8 cellular contexts compared by ENCODE assay signal in the genomic region with DNA sequence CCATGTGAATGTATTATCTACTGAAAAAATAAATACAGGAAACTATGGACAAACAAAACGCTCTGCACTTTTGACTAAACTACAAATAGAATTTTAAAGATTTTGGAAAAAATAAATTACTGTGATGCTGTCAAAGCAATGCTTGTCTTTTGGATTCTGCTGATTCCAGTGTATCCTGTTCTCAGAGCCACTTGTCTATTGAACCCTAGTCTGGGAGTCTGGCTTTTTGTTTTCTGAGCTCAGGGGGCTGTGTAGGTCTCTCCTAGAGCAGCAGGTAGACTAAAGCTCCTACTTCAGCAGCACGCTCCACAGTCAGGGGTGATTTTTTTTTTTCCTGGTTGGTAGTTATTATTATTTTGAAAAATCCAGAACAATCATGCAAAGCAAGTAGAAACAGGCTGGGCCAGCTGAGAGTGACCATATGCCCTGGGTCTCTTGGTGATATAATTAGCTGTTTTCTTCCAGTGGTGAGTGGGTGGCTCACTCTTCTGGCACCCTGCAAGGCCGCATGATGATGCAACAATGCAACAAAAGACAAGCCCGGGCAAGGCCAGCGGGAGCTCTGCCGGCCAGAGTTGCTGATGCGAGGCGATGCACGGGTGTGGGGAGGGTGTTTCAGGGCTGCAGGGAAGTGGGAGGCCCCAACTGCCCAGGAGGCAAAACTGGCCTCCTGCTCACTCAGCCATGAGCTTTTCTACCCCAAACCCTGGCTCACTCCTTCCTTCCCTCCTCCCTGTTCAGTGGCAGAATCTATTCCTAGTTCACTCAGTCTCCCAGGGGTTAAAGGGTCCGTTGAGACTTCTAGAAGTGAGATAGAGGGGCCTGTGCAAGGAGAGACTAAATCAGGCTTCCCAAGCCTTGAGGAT. TPM values are rescaled to one million over a fixed set of nuclear protein-coding genes. Genes with fewer than 3 reads are reported as not detected.
DNase-seq lines count a peak whose midpoint lies in the region; ATAC-seq, FAIRE-seq and TF ChIP-seq lines count a peak whose summit lies in the region.

No MANE protein-coding gene starts in this region.

- H3K9me2 ChIP-seq in PC-9 (ENCODE audit: insufficient read depth), result no peaks in the 10 kb centered on the region

- H2AFZ ChIP-seq in PC-9, result no peak overlapping the region

- 59 to 72% (median 70%) methylated on average over 10 of the region's 10 CpGs for WGBS in small intestine, 3 donors

- no peaks in the 10 kb centered on the region for H4K20me1 ChIP-seq in PC-9 (ENCODE audit: insufficient read depth)

- DNase-seq in EL (peak; percentile 95), HuH-7.5 (ENCODE audit: low spot score) (peak; percentile 46), PC-9 (peak; percentile 75 to 87), epithelial cell of prostate (ENCODE audit: low read depth, low spot score) (peak; percentile 90), mucosa of descending colon (peak in 2 of 3 donors; percentile 60 to 82), small intestine (no peak)
- DNase-seq in stimulated activated CD8-positive, alpha-beta memory T cell treated with anti-CD3 and anti-CD28 coated beads, Interleukin-4, amount 100 ng/mL, for 48 hours, result no peak

- no peak overlapping the region for H3K4me3 ChIP-seq in PC-9
- H3K4me3 ChIP-seq in mucosa of descending colon, result no peak overlapping the region
- H3K4me3 ChIP-seq in small intestine (ENCODE audit: low read depth in 1 of 2, low read length in 2 of 2), result no peak overlapping the region

- H3F3A ChIP-seq in PC-9 (ENCODE audit: insufficient read depth, low read depth), result peaks cover 24% of the 10 kb centered on the region; the same call in 1 of the 2 replicates

- TF ChIP-seq CTCF in PC-9 (conservative IDR thresholded peaks at IDR 0.05) (no peak), mucosa of descending colon (IDR thresholded peaks at IDR 0.05) (no peak)

- H3K27me3 ChIP-seq in PC-9 (ENCODE audit: insufficient read depth, low read depth), result no peaks in the 10 kb centered on the region
- no peaks in the 10 kb centered on the region for H3K27me3 ChIP-seq in small intestine (ENCODE audit: control insufficient read depth in 2 of 2, insufficient read depth in 2 of 2, low read length in 2 of 2)

- H3K4me2 ChIP-seq in PC-9, result peak overlapping the region; percentile 54

- no peak for FAIRE-seq in small intestine (lab: Jason Lieb, UNC)

- H3K4me1 ChIP-seq in PC-9 (replicated peaks; ENCODE audit: insufficient read depth), result peaks cover 33% of the 10 kb centered on the region
- peaks cover 9% of the 10 kb centered on the region for H3K4me1 ChIP-seq in mucosa of descending colon (ENCODE audit: low read depth)
- peaks cover 0 to 1% of the 10 kb centered on the region in 2 donors for H3K4me1 ChIP-seq in small intestine (ENCODE audit: control insufficient read depth in 2 of 2, insufficient read depth in 1 of 2, low read depth in 1 of 2, low read length in 1 of 2)

- no peaks in the 10 kb centered on the region for H3K79me2 ChIP-seq in PC-9 (ENCODE audit: low read depth)

- ATAC-seq in GM21619 (IDR thresholded peaks at IDR 0.05; ENCODE audit: unreplicated experiment) (peak; percentile 77), mucosa of descending colon (peak; percentile 66)

- peak overlapping the region; percentile 42; the same call in 1 of the 2 replicates for H3K27ac ChIP-seq in PC-9
- peak overlapping the region; percentile 72 for H3K27ac ChIP-seq in epithelial cell of prostate
- no peak overlapping the region for H3K27ac ChIP-seq in small intestine (ENCODE audit: low read depth in 1 of 2, low read length in 1 of 2)

- POLR2A ChIA-PET in PC-9 (lab: Charles Lee; ENCODE audit: unreplicated experiment), result interaction anchor here (0.6 to 1.2 kb wide), 2 partner anchors 12 to 13 kb away, joined by 5 to 16 read pairs; a partner anchor contains a TSS

- H3K36me3 ChIP-seq in PC-9 (ENCODE audit: low read depth), result no peaks in the 10 kb centered on the region
- H3K36me3 ChIP-seq in mucosa of descending colon (ENCODE audit: low read depth), result no peaks in the 10 kb centered on the region
- no peaks in the 10 kb centered on the region for H3K36me3 ChIP-seq in small intestine (ENCODE audit: control insufficient read depth in 2 of 2, insufficient read depth in 2 of 2, low read length in 2 of 2)

- BruUV-seq in PC-9 (replicated peaks; lab: Mats Ljungman, UMichigan), result no TSS peak

- CTCF ChIA-PET in PC-9 (lab: Charles Lee), result interaction anchor here (0.6 kb wide), 1 partner anchor 50 kb away, joined by 4 read pairs; no protein-coding TSS in a partner anchor

- intact Hi-C loops in PC-9 (cut with micrococcal nuclease; ENCODE audit: unreplicated experiment) (loop anchor here (1.0 kb wide), 1 partner anchor 11 kb away; a partner anchor contains a TSS), mucosa of descending colon (cut with DNase I, micrococcal nuclease) (no loop called here)

- H3K9me3 ChIP-seq in PC-9 (ENCODE audit: insufficient read depth, low read depth), result no peaks in the 10 kb centered on the region
- H3K9me3 ChIP-seq in mucosa of descending colon, result no peaks in the 10 kb centered on the region
- no peaks in the 10 kb centered on the region for H3K9me3 ChIP-seq in small intestine (ENCODE audit: control insufficient read depth, low read depth)

RNA-seq across cellular contexts. Expression of a gene that starts 11.6 kb away (rescaled TPM):
- total RNA-seq in PC-9 (2021) (14.3 and 14.8 TPM in 2 replicates), mucosa of descending colon (100 to 1,000 TPM; 181 to 381 (median 255) TPM)
- 100 to 1,000 TPM in 2 of 3 donors, 10 to 100 TPM in 1; 96.8 to 464 (median 327) TPM for polyA plus RNA-seq in small intestine

RNA-seq across cellular contexts. Expression of a gene that starts 30.7 kb away (rescaled TPM):
- total RNA-seq in PC-9 (2021), result not detected in 2 replicates
- under 1 TPM; 0.32 to 0.53 (median 0.32) TPM for total RNA-seq in mucosa of descending colon
- polyA plus RNA-seq in small intestine, result under 1 TPM in 2 of 3 donors, not detected in 1; 0.18 to 0.22 TPM

Comparison
In these comparisons a context has a peak if more than half of its experiments do, and no peak if none do; other contexts are left out.
1. DNase-seq: peak in EL (single experiment), HuH-7.5 (single experiment), PC-9 (2 of 2), epithelial cell of prostate (single experiment) and mucosa of descending colon (2 of 3); none in stimulated activated CD8-positive, alpha-beta memory T cell treated with anti-CD3 and anti-CD28 coated beads, Interleukin-4, amount 100 ng/mL, for 48 hours (single experiment) and small intestine (single experiment).
2. H3K27ac ChIP-seq: peak in PC-9 (single experiment) and epithelial cell of prostate (single experiment); none in small intestine (0 of 2).
3. RNA of a gene that starts 11.6 kb away (total RNA-seq): 181 to 381 TPM in mucosa of descending colon; 14.3 to 14.8 TPM in PC-9; every median in the first group is over 10 times any median in the second.